ENCODE assay signal across 2 cellular contexts in the genomic region with DNA sequence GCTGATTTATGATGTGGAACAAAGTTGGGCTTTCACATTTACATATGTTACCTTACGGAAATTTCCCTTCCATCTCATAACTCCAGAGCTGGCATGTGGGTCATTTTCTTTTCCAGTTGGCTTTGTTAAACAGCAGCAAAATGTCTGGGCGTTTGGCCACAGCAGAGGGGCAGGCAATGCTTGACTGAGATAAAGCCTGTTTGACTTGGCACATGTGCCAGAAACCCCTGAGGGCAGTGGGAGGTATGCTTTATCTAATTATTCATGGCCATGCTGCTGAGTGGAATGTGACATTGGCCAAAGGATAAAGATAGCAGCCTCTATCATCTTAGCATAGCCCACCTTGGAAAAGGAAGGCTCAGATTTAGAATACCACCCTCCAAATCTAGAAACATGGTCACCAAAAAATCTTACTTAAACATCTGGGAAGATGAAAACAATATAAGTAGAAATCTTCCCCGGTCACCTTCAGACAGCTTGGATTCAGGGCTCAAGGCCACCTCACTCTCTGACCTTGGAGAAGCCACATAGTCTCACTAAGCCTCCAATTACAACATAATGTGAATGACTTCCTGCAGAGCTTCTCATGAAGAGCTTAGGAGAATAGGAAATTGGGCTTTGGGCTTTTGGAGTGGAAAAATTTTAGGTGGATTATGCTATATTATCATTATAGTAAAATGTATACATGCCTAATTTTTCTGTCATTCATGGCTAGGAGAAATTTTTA.
TF ChIP-seq lines count a peak whose summit lies in the region.

No MANE protein-coding gene starts in this region.

TF ChIP-seq in HepG2, 621 proteins besides CTCF, POLR2A, EP300 and RAD21 (continued from another document):
- TF ChIP-seq, protein P1, sequence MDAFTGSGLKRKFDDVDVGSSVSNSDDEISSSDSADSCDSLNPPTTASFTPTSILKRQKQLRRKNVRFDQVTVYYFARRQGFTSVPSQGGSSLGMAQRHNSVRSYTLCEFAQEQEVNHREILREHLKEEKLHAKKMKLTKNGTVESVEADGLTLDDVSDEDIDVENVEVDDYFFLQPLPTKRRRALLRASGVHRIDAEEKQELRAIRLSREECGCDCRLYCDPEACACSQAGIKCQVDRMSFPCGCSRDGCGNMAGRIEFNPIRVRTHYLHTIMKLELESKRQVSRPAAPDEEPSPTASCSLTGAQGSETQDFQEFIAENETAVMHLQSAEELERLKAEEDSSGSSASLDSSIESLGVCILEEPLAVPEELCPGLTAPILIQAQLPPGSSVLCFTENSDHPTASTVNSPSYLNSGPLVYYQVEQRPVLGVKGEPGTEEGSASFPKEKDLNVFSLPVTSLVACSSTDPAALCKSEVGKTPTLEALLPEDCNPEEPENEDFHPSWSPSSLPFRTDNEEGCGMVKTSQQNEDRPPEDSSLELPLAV (CRISPR knock-in tag; conservative IDR thresholded peaks at IDR 0.05; ENCODE audit: low read depth), result no peak
- TF ChIP-seq TEAD2 (CRISPR knock-in tag; IDR thresholded peaks at IDR 0.05) (no peak), SRSF1 (optimal IDR thresholded peaks at IDR 0.05; ENCODE audit: low read depth, low read length) (no peak), TGIF2 (CRISPR knock-in tag; IDR thresholded peaks at IDR 0.05) (no peak), ZBTB1 (CRISPR knock-in tag; IDR thresholded peaks at IDR 0.05; ENCODE audit: borderline replicate concordance) (no peak)
- TF ChIP-seq, protein P2, sequence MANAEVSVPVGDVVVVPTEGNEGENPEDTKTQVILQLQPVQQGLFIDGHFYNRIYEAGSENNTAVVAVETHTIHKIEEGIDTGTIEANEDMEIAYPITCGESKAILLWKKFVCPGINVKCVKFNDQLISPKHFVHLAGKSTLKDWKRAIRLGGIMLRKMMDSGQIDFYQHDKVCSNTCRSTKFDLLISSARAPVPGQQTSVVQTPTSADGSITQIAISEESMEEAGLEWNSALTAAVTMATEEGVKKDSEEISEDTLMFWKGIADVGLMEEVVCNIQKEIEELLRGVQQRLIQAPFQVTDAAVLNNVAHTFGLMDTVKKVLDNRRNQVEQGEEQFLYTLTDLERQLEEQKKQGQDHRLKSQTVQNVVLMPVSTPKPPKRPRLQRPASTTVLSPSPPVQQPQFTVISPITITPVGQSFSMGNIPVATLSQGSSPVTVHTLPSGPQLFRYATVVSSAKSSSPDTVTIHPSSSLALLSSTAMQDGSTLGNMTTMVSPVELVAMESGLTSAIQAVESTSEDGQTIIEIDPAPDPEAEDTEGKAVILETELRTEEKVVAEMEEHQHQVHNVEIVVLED (CRISPR knock-in tag; IDR thresholded peaks at IDR 0.05; ENCODE audit: borderline replicate concordance), result no peak
- TF ChIP-seq, protein P3, sequence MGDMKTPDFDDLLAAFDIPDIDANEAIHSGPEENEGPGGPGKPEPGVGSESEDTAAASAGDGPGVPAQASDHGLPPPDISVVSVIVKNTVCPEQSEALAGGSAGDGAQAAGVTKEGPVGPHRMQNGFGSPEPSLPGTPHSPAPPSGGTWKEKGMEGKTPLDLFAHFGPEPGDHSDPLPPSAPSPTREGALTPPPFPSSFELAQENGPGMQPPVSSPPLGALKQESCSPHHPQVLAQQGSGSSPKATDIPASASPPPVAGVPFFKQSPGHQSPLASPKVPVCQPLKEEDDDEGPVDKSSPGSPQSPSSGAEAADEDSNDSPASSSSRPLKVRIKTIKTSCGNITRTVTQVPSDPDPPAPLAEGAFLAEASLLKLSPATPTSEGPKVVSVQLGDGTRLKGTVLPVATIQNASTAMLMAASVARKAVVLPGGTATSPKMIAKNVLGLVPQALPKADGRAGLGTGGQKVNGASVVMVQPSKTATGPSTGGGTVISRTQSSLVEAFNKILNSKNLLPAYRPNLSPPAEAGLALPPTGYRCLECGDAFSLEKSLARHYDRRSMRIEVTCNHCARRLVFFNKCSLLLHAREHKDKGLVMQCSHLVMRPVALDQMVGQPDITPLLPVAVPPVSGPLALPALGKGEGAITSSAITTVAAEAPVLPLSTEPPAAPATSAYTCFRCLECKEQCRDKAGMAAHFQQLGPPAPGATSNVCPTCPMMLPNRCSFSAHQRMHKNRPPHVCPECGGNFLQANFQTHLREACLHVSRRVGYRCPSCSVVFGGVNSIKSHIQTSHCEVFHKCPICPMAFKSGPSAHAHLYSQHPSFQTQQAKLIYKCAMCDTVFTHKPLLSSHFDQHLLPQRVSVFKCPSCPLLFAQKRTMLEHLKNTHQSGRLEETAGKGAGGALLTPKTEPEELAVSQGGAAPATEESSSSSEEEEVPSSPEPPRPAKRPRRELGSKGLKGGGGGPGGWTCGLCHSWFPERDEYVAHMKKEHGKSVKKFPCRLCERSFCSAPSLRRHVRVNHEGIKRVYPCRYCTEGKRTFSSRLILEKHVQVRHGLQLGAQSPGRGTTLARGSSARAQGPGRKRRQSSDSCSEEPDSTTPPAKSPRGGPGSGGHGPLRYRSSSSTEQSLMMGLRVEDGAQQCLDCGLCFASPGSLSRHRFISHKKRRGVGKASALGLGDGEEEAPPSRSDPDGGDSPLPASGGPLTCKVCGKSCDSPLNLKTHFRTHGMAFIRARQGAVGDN (CRISPR knock-in tag; IDR thresholded peaks at IDR 0.05), result no peak

TF ChIP-seq in WTC11, 78 proteins besides CTCF, POLR2A, EP300 and RAD21 (continued from another document):
- TF ChIP-seq, protein P4, sequence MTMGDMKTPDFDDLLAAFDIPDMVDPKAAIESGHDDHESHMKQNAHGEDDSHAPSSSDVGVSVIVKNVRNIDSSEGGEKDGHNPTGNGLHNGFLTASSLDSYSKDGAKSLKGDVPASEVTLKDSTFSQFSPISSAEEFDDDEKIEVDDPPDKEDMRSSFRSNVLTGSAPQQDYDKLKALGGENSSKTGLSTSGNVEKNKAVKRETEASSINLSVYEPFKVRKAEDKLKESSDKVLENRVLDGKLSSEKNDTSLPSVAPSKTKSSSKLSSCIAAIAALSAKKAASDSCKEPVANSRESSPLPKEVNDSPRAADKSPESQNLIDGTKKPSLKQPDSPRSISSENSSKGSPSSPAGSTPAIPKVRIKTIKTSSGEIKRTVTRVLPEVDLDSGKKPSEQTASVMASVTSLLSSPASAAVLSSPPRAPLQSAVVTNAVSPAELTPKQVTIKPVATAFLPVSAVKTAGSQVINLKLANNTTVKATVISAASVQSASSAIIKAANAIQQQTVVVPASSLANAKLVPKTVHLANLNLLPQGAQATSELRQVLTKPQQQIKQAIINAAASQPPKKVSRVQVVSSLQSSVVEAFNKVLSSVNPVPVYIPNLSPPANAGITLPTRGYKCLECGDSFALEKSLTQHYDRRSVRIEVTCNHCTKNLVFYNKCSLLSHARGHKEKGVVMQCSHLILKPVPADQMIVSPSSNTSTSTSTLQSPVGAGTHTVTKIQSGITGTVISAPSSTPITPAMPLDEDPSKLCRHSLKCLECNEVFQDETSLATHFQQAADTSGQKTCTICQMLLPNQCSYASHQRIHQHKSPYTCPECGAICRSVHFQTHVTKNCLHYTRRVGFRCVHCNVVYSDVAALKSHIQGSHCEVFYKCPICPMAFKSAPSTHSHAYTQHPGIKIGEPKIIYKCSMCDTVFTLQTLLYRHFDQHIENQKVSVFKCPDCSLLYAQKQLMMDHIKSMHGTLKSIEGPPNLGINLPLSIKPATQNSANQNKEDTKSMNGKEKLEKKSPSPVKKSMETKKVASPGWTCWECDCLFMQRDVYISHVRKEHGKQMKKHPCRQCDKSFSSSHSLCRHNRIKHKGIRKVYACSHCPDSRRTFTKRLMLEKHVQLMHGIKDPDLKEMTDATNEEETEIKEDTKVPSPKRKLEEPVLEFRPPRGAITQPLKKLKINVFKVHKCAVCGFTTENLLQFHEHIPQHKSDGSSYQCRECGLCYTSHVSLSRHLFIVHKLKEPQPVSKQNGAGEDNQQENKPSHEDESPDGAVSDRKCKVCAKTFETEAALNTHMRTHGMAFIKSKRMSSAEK (CRISPR knock-in tag; IDR thresholded peaks at IDR 0.05; ENCODE audit: borderline replicate concordance), result no peak
- no peak for TF ChIP-seq GRHL2 (CRISPR knock-in tag; IDR thresholded peaks at IDR 0.05; ENCODE audit: insufficient replicate concordance, severe bottlenecking)
